Comparison of ENCODE assay signal across 8 cellular contexts in the genomic region with DNA sequence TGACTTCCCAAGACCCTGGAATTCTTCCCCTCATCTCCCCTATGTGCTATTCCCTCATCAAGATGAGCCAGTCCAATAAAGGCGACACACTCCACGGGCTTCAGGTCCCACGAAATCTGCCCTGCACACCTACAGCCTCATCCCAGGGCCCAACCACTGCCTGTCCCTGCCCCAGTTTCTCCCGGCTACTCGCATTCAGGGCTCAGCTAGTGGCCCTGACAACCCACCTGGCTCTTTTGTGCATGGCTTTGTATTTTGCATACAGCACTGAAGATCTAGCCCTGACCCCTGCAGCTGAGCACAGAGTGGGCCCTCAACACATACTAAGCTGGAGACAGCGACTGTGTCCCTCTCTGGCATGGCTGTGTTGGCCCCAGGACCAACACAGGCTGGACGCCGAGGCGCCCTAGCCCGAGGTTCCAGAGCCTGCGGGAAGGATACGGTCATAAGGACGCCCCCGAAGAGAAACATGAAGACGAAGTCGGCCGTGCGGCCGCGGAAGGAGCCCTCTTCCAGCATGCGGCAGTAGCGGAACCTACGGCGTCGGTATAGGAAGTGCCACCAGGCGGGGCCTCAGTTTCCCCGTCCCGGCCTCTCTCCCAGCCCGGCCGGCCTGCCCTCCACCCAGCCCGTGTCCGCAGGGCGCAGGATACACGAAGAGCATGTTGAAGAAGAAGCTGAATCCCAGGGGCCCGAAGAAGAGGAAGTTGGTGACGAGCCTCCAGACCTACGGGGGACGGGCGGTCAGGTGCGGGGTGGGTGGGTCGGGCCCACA. TPM values are rescaled to one million over a fixed set of nuclear protein-coding genes. Genes with fewer than 3 reads are reported as not detected.
DNase-seq lines count a peak whose midpoint lies in the region; ATAC-seq and TF ChIP-seq lines count a peak whose summit lies in the region.

No MANE protein-coding gene starts in this region.

- H3K4me2 ChIP-seq in OCI-LY7 (ENCODE audit: low read length): peak overlapping the region; percentile 91

- BruUV-seq in OCI-LY7 (replicated peaks; lab: Mats Ljungman, UMichigan): no TSS peak

- peaks cover 7 to 20% of the 10 kb centered on the region in 2 donors for H3K36me3 Mint-ChIP-seq in stimulated activated naive B cell treated with anti-CD40 and anti-IgM and Interleukin-4, amounts not matched to agents 10 μg/mL and 1 μg/mL and 100 μg/mL, for 72 hours

- H3K9me3 ChIP-seq in OCI-LY7 (ENCODE audit: low read length): no peaks in the 10 kb centered on the region
- H3K9me3 ChIP-seq in heart left ventricle: no peaks in the 10 kb centered on the region

- peak; percentile 58 for DNase-seq in OCI-LY7 (ENCODE audit: low spot score)
- DNase-seq in heart left ventricle: peak in 1 of 5 donors; percentile 22
- DNase-seq in stimulated activated naive B cell treated with anti-CD40 and anti-IgM and Interleukin-4, amounts not matched to agents 10 μg/mL and 1 μg/mL and 100 μg/mL, for 72 hours: no peak
- no peak for DNase-seq in NCI-H1092 (lab: John Stamatoyannopoulos, UW)
- no peak for DNase-seq in NCI-H128 (lab: John Stamatoyannopoulos, UW; ENCODE audit: unreplicated experiment)

- H3K27ac ChIP-seq in C4-2B (peak overlapping the region; percentile 55), OCI-LY7 (ENCODE audit: low read depth, low read length, poor library complexity, severe bottlenecking) (peak overlapping the region; percentile 83), heart left ventricle (peak overlapping the region in 7 of 12 donors; percentile 2 to 97 (median 50))

- peak overlapping the region; percentile 98 for H3K27ac Mint-ChIP-seq in stimulated activated naive B cell treated with anti-CD40 and anti-IgM and Interleukin-4, amounts not matched to agents 10 μg/mL and 1 μg/mL and 100 μg/mL, for 72 hours

- H3K4me1 Mint-ChIP-seq in stimulated activated naive B cell treated with anti-CD40 and anti-IgM and Interleukin-4, amounts not matched to agents 10 μg/mL and 1 μg/mL and 100 μg/mL, for 72 hours: peaks cover 48 to 58% of the 10 kb centered on the region in 2 donors

- no peaks in the 10 kb centered on the region for H3K27me3 Mint-ChIP-seq in stimulated activated naive B cell treated with anti-CD40 and anti-IgM and Interleukin-4, amounts not matched to agents 10 μg/mL and 1 μg/mL and 100 μg/mL, for 72 hours

- WGBS in heart left ventricle, 4 donors: 42 to 63% (median 45%) methylated on average over 27 to 41 of the region's 41 CpGs

- no peak for TF ChIP-seq POLR2A in heart left ventricle (IDR thresholded peaks at IDR 0.05)

- POLR2A ChIA-PET in OCI-LY7 (lab: Charles Lee): interaction anchor here (1.0 to 1.6 kb wide), 3 partner anchors 13 to 33 kb away, joined by 3 to 5 read pairs (median 5); a partner anchor contains a TSS

- H3K4me1 ChIP-seq in OCI-LY7 (ENCODE audit: insufficient read depth, low read length, poor library complexity, severe bottlenecking) (peaks cover 52% of the 10 kb centered on the region), heart left ventricle (peaks cover 6 to 66% (median 34%) of the 10 kb centered on the region in 12 donors)

- H4K20me1 ChIP-seq in OCI-LY7 (ENCODE audit: insufficient read depth, low read length): no peaks in the 10 kb centered on the region

- peak overlapping the region; percentile 69 for H3K4me3 ChIP-seq in OCI-LY7 (ENCODE audit: low read depth, low read length, poor library complexity, severe bottlenecking)
- H3K4me3 ChIP-seq in heart left ventricle: peak overlapping the region in 11 of 12 donors; percentile 6 to 64 (median 51)

- TF ChIP-seq CTCF in C4-2B (conservative IDR thresholded peaks at IDR 0.05) (no peak), OCI-LY7 (conservative IDR thresholded peaks at IDR 0.05; ENCODE audit: low read length) (0 out of 2 replicates have a peak, but pooled peaks have one; percentile 16), heart left ventricle (IDR thresholded peaks at IDR 0.05) (no peak)

- no peaks in the 10 kb centered on the region for H3K9me2 ChIP-seq in OCI-LY7 (ENCODE audit: insufficient read depth, low read length)

- CTCF ChIA-PET in OCI-LY7 (lab: Charles Lee; ENCODE audit: unreplicated experiment): no interaction called here

- peak; percentile 4 for ATAC-seq in GM21390 (IDR thresholded peaks at IDR 0.05; ENCODE audit: unreplicated experiment)
- no peak for ATAC-seq in heart left ventricle
- ATAC-seq in stimulated activated naive B cell treated with anti-CD40 and anti-IgM and Interleukin-4, amounts not matched to agents 10 μg/mL and 1 μg/mL and 100 μg/mL, for 72 hours (replicated peaks): peak; percentile 46 to 49
- no peak for ATAC-seq in GM21786 (IDR thresholded peaks at IDR 0.05; ENCODE audit: unreplicated experiment)

- no peaks in the 10 kb centered on the region for H3K79me2 ChIP-seq in OCI-LY7 (ENCODE audit: insufficient read depth, low read depth, low read length)

- no peaks in the 10 kb centered on the region for H3K9me3 Mint-ChIP-seq in stimulated activated naive B cell treated with anti-CD40 and anti-IgM and Interleukin-4, amounts not matched to agents 10 μg/mL and 1 μg/mL and 100 μg/mL, for 72 hours

- peak overlapping the region; percentile 95 to 98 for H3K4me3 Mint-ChIP-seq in stimulated activated naive B cell treated with anti-CD40 and anti-IgM and Interleukin-4, amounts not matched to agents 10 μg/mL and 1 μg/mL and 100 μg/mL, for 72 hours

- no peak overlapping the region for H2AFZ ChIP-seq in OCI-LY7 (ENCODE audit: low read length)

- H3K27me3 ChIP-seq in heart left ventricle: no peaks in the 10 kb centered on the region

- intact Hi-C loops in OCI-LY7 (cut with micrococcal nuclease; ENCODE audit: unreplicated experiment): loop anchor here (1.0 to 5.0 kb wide), 3 partner anchors 35 to 69 kb away; a partner anchor contains a TSS
- intact Hi-C loops in heart left ventricle (cut with DNase I): loop anchor here in 1 of 10 donors (5.0 kb wide), 1 partner anchor 51 kb away; a partner anchor contains a TSS

- H3K36me3 ChIP-seq in OCI-LY7 (ENCODE audit: insufficient read depth, low read length) (peaks cover 45% of the 10 kb centered on the region), heart left ventricle (peaks cover 0 to 33% (median 14%) of the 10 kb centered on the region in 9 donors)

RNA-seq across cellular contexts. Expression of a gene that starts 0.7 kb away (rescaled TPM):
- 34.6 and 44.6 TPM in 2 replicates for total RNA-seq in OCI-LY7 (2014; rRNA removed; shearing (Covaris generic))
- 52.1 and 64.1 TPM in 2 replicates for total RNA-seq in OCI-LY7 (2022)
- 1 to 10 TPM in 7 of 9 donors, under 1 TPM in 2; 0.24 to 2.8 (median 1.7) TPM for total RNA-seq in heart left ventricle
- polyA plus RNA-seq in heart left ventricle: 10 to 100 TPM in 1 of 2 donors, 1 to 10 TPM in 1; 1.4 to 12.7 TPM

RNA-seq across cellular contexts. Expression of a gene that starts 19.6 kb away (rescaled TPM):
- total RNA-seq in OCI-LY7 (2014; rRNA removed; shearing (Covaris generic)): 16.0 and 16.4 TPM in 2 replicates
- 41.6 and 50.2 TPM in 2 replicates for total RNA-seq in OCI-LY7 (2022)
- total RNA-seq in heart left ventricle: 10 to 100 TPM; 13.0 to 31.2 (median 18.7) TPM
- polyA plus RNA-seq in heart left ventricle: 10 to 100 TPM in 1 of 2 donors, 1 to 10 TPM in 1; 8.7 to 30.4 TPM

RNA-seq across cellular contexts. Expression of a gene that starts 51.3 kb away (rescaled TPM):
- total RNA-seq in OCI-LY7 (2014; rRNA removed; shearing (Covaris generic)): 265 and 297 TPM in 2 replicates
- total RNA-seq in OCI-LY7 (2022) (242 and 252 TPM in 2 replicates), heart left ventricle (10 to 100 TPM; 32.8 to 54.2 (median 45.6) TPM)
- polyA plus RNA-seq in heart left ventricle: 10 to 100 TPM; 30.2 to 75.3 TPM

RNA-seq across cellular contexts. Expression of a gene that starts 56.1 kb away (rescaled TPM):
- 861 and 1,440 TPM in 2 replicates for total RNA-seq in OCI-LY7 (2014; rRNA removed; shearing (Covaris generic))
- total RNA-seq in OCI-LY7 (2022): 1,078 and 1,202 TPM in 2 replicates
- total RNA-seq in heart left ventricle: 100 to 1,000 TPM; 192 to 383 (median 229) TPM
- 100 to 1,000 TPM; 339 to 503 TPM for polyA plus RNA-seq in heart left ventricle

Comparison
In these comparisons a context has a peak if more than half of its experiments do, and no peak if none do; other contexts are left out.
1. ATAC-seq: peak in GM21390 (single experiment) and stimulated activated naive B cell treated with anti-CD40 and anti-IgM and Interleukin-4, amounts not matched to agents 10 μg/mL and 1 μg/mL and 100 μg/mL, for 72 hours (2 of 2); none in heart left ventricle (0 of 4) and GM21786 (single experiment).
2. RNA of a gene that starts 0.7 kb away (total RNA-seq): 34.6 to 64.1 TPM in OCI-LY7; 0.24 to 2.8 TPM in heart left ventricle; every median in the first group is over 4 times any median in the second.
3. RNA of a gene that starts 51.3 kb away (total RNA-seq): 242 to 297 TPM in OCI-LY7; 32.8 to 54.2 TPM in heart left ventricle; every median in the first group is over 4 times any median in the second.
4. Peak in every context shown above with its lines, with median percentiles within 50 percentile points of each other: H3K27ac ChIP-seq.